ENCODE assay signal across 19 cellular contexts in genomic region chr1:212540031-212540430, GRCh38.
"Had no signal": no experiment of that assay in that cellular context is flagged by ENCODE, and none has a peak within 500 bp of the region (broad histone marks: within the 10 kb centered on the region; RNA-seq: fewer than 3 reads in every experiment).

No MANE protein-coding gene starts in this region.

- H3K4me2 ChIP-seq: hepatocyte had no signal

- H3K27ac ChIP-seq: esophagus muscularis mucosa, hepatocyte, prostate gland, skin epidermis, thoracic aorta, VCaP had no signal

- H2AFZ ChIP-seq: hepatocyte had no signal

- H3K27me3 ChIP-seq: esophagus muscularis mucosa, hepatocyte had no signal

- H3K9me3 ChIP-seq: prostate gland had no signal

- H3K9me3 Mint-ChIP-seq: activated naive CD4-positive, alpha-beta T cell treated with anti-CD3 and anti-CD28 coated beads for 36 hours; activated naive CD8-positive, alpha-beta T cell treated with anti-CD3 and anti-CD28 coated beads, Interleukin-2, amount 50 U/mL, for 24 hours; activated T-cell treated with anti-CD3 and anti-CD28 coated beads, Interleukin-2, amount 50 U/mL, for 4 hours; neural crest cell; stimulated activated naive CD8-positive, alpha-beta T cell treated with anti-CD3 and anti-CD28 coated beads, Interleukin-15, Interleukin-2, amounts not matched to agents 100 ng/mL and 50 ng/mL, for 24 hours had no signal

- H3K4me3 ChIP-seq: esophagus muscularis mucosa, hepatocyte, lung, prostate gland, skin epidermis, thoracic aorta had no signal

- H3K4me3 Mint-ChIP-seq: activated naive CD4-positive, alpha-beta T cell treated with anti-CD3 and anti-CD28 coated beads for 36 hours; activated naive CD8-positive, alpha-beta T cell treated with anti-CD3 and anti-CD28 coated beads, Interleukin-2, amount 50 U/mL, for 24 hours; activated T-cell treated with anti-CD3 and anti-CD28 coated beads, Interleukin-2, amount 50 U/mL, for 4 hours; neural crest cell; stimulated activated naive CD8-positive, alpha-beta T cell treated with anti-CD3 and anti-CD28 coated beads, Interleukin-15, Interleukin-2, amounts not matched to agents 100 ng/mL and 50 ng/mL, for 24 hours had no signal

- DNase-seq: activated CD4-positive, alpha-beta T cell treated with anti-CD3 and anti-CD28 coated beads, Interleukin-2, amount 50 U/mL, for 1 hour; activated CD4-positive, CD25-positive, alpha-beta regulatory T cell treated with anti-CD3 and anti-CD28 coated beads, Interleukin-2, amount 50 U/mL, for 72 hours; activated CD8-positive, alpha-beta memory T cell treated with anti-CD3 and anti-CD28 coated beads, Interleukin-2, amount 50 U/mL, for 4 hours; activated naive CD4-positive, alpha-beta T cell treated with anti-CD3 and anti-CD28 coated beads for 36 hours; activated naive CD8-positive, alpha-beta T cell treated with anti-CD3 and anti-CD28 coated beads, Interleukin-2, amount 50 U/mL, for 24 hours; activated T-cell treated with anti-CD3 and anti-CD28 coated beads, Interleukin-2, amount 50 U/mL, for 4 hours; aorta; effector memory CD4-positive, alpha-beta T cell; naive B cell; right cardiac atrium had no signal

- H3K4me1 ChIP-seq: esophagus muscularis mucosa, prostate gland had no signal

- H3K79me2 ChIP-seq: hepatocyte had no signal

- H3K36me3 ChIP-seq: esophagus muscularis mucosa, prostate gland, thoracic aorta had no signal

- H3K27ac Mint-ChIP-seq: activated naive CD4-positive, alpha-beta T cell treated with anti-CD3 and anti-CD28 coated beads for 36 hours; activated naive CD8-positive, alpha-beta T cell treated with anti-CD3 and anti-CD28 coated beads, Interleukin-2, amount 50 U/mL, for 24 hours; stimulated activated naive CD8-positive, alpha-beta T cell treated with anti-CD3 and anti-CD28 coated beads, Interleukin-15, Interleukin-2, amounts not matched to agents 100 ng/mL and 50 ng/mL, for 24 hours had no signal

- H3K4me1 Mint-ChIP-seq: activated naive CD8-positive, alpha-beta T cell treated with anti-CD3 and anti-CD28 coated beads, Interleukin-2, amount 50 U/mL, for 24 hours had no signal
